16 cellular contexts compared by ENCODE assay signal in the genomic region with DNA sequence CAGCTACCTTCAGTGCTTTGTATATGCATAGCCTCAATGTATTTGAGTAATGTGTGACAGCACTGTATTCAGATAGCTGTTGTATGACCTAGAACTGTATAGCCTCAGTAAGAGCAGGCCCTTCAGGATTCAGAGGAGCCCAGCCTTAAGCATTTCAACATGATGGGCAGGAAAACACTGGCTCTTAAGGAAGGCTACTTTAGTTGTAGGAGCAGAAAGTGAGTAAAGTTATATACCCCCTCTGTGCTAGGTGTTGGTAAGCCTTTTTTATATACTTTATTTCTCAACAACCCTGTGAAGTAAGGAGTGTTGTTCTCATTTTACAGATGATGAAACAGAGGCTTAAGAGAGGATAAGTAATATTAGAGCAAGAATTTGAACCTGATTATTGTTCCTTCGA. TPM values are rescaled to one million over a fixed set of nuclear protein-coding genes. Genes with fewer than 3 reads are reported as not detected.
DNase-seq lines count a peak whose midpoint lies in the region; ATAC-seq and TF ChIP-seq lines count a peak whose summit lies in the region.
"Had no signal": no experiment of that assay in that cellular context is flagged by ENCODE, and none has a peak within 500 bp of the region (broad histone marks: within the 10 kb centered on the region; RNA-seq: fewer than 3 reads in every experiment).

No MANE protein-coding gene starts in this region.

- H3K4me1 ChIP-seq in IMR-90 (ENCODE audit: control insufficient read depth, insufficient read depth, low read length) (peaks cover 9% of the 10 kb centered on the region), lower lobe of right lung (peaks cover 21% of the 10 kb centered on the region), tibial artery (peaks cover 0 to 19% (median 4%) of the 10 kb centered on the region in 4 donors)

- no peak for TF ChIP-seq CTCF in IMR-90 (conservative IDR thresholded peaks at IDR 0.05; ENCODE audit: low read depth, low read length)
- no peak for TF ChIP-seq CTCF in lower lobe of right lung (IDR thresholded peaks at IDR 0.05)
- TF ChIP-seq CTCF in tibial artery (IDR thresholded peaks at IDR 0.05) = no peak

- TF ChIP-seq RAD21 in IMR-90 (IDR thresholded peaks at IDR 0.05; ENCODE audit: low read length) = no peak

- H4K20me1 ChIP-seq in IMR-90 (ENCODE audit: insufficient read depth, low read length) = no peaks in the 10 kb centered on the region

- H3K56ac ChIP-seq in IMR-90 (ENCODE audit: extremely low read depth, insufficient read depth, low read length) = no peak overlapping the region

- no peak overlapping the region for H4K91ac ChIP-seq in IMR-90 (ENCODE audit: insufficient read depth, low read depth, low read length)

- H2BK20ac ChIP-seq in IMR-90 (ENCODE audit: low read depth, low read length) = no peak overlapping the region

- peaks cover 9% of the 10 kb centered on the region; the same call in 1 of the 2 replicates for H3K9me1 ChIP-seq in IMR-90 (ENCODE audit: insufficient read depth, low read length)

- no peak for ATAC-seq in IMR-90 (ENCODE audit: low read depth)
- ATAC-seq in lower lobe of right lung = peak; percentile 41 to 59
- ATAC-seq in HG02884 (IDR thresholded peaks at IDR 0.05; ENCODE audit: unreplicated experiment) = no peak
- ATAC-seq: HepG2, Panc1 had no signal

- no peak overlapping the region for H3K23ac ChIP-seq in IMR-90 (ENCODE audit: low read depth, low read length)

- no CpG with 5 or more reads among the region's 1 CpG for WGBS in IMR-90 (ENCODE audit: extremely low coverage in 2 of 2, insufficient read length in 1 of 2), 2 experiments

- 0 out of 2 replicates have a peak overlapping the region, but pooled peaks have one; percentile 14 for H2BK120ac ChIP-seq in IMR-90 (ENCODE audit: low read depth, low read length)

- H3K9me3 ChIP-seq in IMR-90 (ENCODE audit: control insufficient read depth, insufficient read depth, low read length) (no peaks in the 10 kb centered on the region), lower lobe of right lung (no peaks in the 10 kb centered on the region), tibial artery (no peaks in the 10 kb centered on the region)
- H3K9me3 ChIP-seq: MG63 had no signal

- H2AK5ac ChIP-seq in IMR-90 (ENCODE audit: low read depth, low read length) = no peak overlapping the region

- DNase-seq in IMR-90 (no peak), dedifferentiated amniotic fluid mesenchymal stem cell (ENCODE audit: extremely low spot score) (peak; percentile 35), lower lobe of right lung (no peak), tibial artery (no peak), islet precursor cell (no peak), hepatic stellate cell (ENCODE audit: low spot score) (no peak)
- DNase-seq: AML-193, MG63, NCI-H1105, NCI-H1694, NCI-H510A treated with DMSO at 0.1 percent for 48 hours, Right ventricle myocardium superior had no signal

- no peak overlapping the region for H3K18ac ChIP-seq in IMR-90 (ENCODE audit: low read depth, low read length)

- no peak overlapping the region for H2BK5ac ChIP-seq in IMR-90 (ENCODE audit: low read depth, low read length, poor library complexity, severe bottlenecking)

- no peak overlapping the region for H2AK9ac ChIP-seq in IMR-90 (replicated peaks; ENCODE audit: low read depth, low read length, poor library complexity)

- no peak overlapping the region for H2BK15ac ChIP-seq in IMR-90 (ENCODE audit: low read depth, low read length)

- H3K79me1 ChIP-seq in IMR-90 (ENCODE audit: low read depth in 1 of 2, low read length in 2 of 2) = peaks cover 7 to 8% of the 10 kb centered on the region in 2 experiments; a peak in 3 of 4 replicates

- H3K27ac ChIP-seq in IMR-90 (ENCODE audit: insufficient read depth, low read length) = no peak overlapping the region
- H3K27ac ChIP-seq in lower lobe of right lung = no peak overlapping the region
- peak overlapping the region; percentile 39 to 82 for H3K27ac ChIP-seq in tibial artery

- no peak overlapping the region for H3K4ac ChIP-seq in IMR-90 (ENCODE audit: low read depth, low read length)

- no TSS peak for BruUV-seq in IMR-90 (replicated peaks; lab: Mats Ljungman, UMichigan)

- H3K27me3 ChIP-seq in IMR-90 (ENCODE audit: control insufficient read depth, insufficient read depth, low read length) (no peaks in the 10 kb centered on the region), lower lobe of right lung (ENCODE audit: low read depth) (no peaks in the 10 kb centered on the region), tibial artery (no peaks in the 10 kb centered on the region)
- H3K27me3 ChIP-seq: MG63 had no signal

- no peak overlapping the region for H4K5ac ChIP-seq in IMR-90 (ENCODE audit: low read depth, low read length)

- H3K14ac ChIP-seq in IMR-90 (replicated peaks; ENCODE audit: low read depth, low read length) = no peak overlapping the region

- H4K8ac ChIP-seq in IMR-90 (ENCODE audit: low read depth in 2 of 2, low read length in 2 of 2) = no peak overlapping the region; a peak in 1 of 4 replicates

- POLR2A ChIA-PET in IMR-90 (lab: Charles Lee; ENCODE audit: unreplicated experiment) = no interaction called here

- H3K4me3 ChIP-seq in IMR-90 (ENCODE audit: insufficient read depth, low read depth, low read length) = no peak overlapping the region
- no peak overlapping the region for H3K4me3 ChIP-seq in lower lobe of right lung
- no peak overlapping the region for H3K4me3 ChIP-seq in tibial artery
- H3K4me3 ChIP-seq: MG63 had no signal

- no peak overlapping the region for H3K4me2 ChIP-seq in IMR-90 (ENCODE audit: low read depth, low read length)

- dilution Hi-C loops in IMR-90 (cut with HindIII; ENCODE audit: low sequenced_read_pairs, unreplicated experiment) = no loop called here

- CTCF ChIA-PET in IMR-90 (lab: Yijun Ruan, JAX) = no interaction called here

- intact Hi-C loops in IMR-90 (cut with micrococcal nuclease) = no loop called here
- intact Hi-C loops in lower lobe of right lung (cut with DNase I) = no loop called here
- intact Hi-C loops in tibial artery (cut with DNase I; ENCODE audit: low total_unique reads) = no loop called here

- no peak overlapping the region for H3K9ac ChIP-seq in IMR-90 (ENCODE audit: low read depth, low read length)

- no peak overlapping the region for H2AFZ ChIP-seq in IMR-90 (replicated peaks; ENCODE audit: low read length, poor library complexity)

- in situ Hi-C loops in IMR-90 (cut with MboI; ENCODE audit: low sequenced_read_pairs) = no loop called here

- H3K36me3 ChIP-seq in IMR-90 (ENCODE audit: control insufficient read depth, insufficient read depth, low read length) (peaks cover 14% of the 10 kb centered on the region), lower lobe of right lung (peaks cover 27% of the 10 kb centered on the region), tibial artery (peaks cover 7 to 15% (median 10%) of the 10 kb centered on the region in 3 donors)

- no peak for TF ChIP-seq POLR2A in IMR-90 (IDR thresholded peaks at IDR 0.05; ENCODE audit: low read depth, low read length)

TF ChIP-seq in IMR-90, 13 proteins besides CTCF, POLR2A, EP300 and RAD21:
- TF ChIP-seq CHD1 (IDR thresholded peaks at IDR 0.05; ENCODE audit: low read depth, low read length) (no peak), MAFK (IDR thresholded peaks at IDR 0.05; ENCODE audit: low read depth, low read length) (no peak), CEBPB (IDR thresholded peaks at IDR 0.05; ENCODE audit: low read depth, low read length) (no peak), NFE2L2 (IDR thresholded peaks at IDR 0.05; ENCODE audit: low read depth, low read length) (no peak)

RNA-seq across cellular contexts. Expression of a gene that starts 1.5 kb away (rescaled TPM):
- total RNA-seq in IMR-90 (2012; rRNA removed) (0.28 and 0.90 TPM in 2 replicates), lower lobe of right lung (2.2 TPM)
- not detected in 2 replicates for polyA plus RNA-seq in IMR-90 (2012; rRNA removed)
- polyA plus RNA-seq in IMR-90 (2012; cell fraction: cytosol; rRNA removed) = 0.11 TPM in 1 of 2 replicates, not detected in the other
- 0.22 and 0.58 TPM in 2 replicates for polyA plus RNA-seq in IMR-90 (2012; cell fraction: nucleus; rRNA removed; ENCODE audit: low replicate concordance)
- total RNA-seq: Right ventricle myocardium superior had no signal
- polyA plus RNA-seq: CD14-positive monocyte had no signal

Comparison
In these comparisons a context has a peak if more than half of its experiments do, and no peak if none do; other contexts are left out.
1. ATAC-seq: peak in lower lobe of right lung (2 of 2); none in IMR-90 (single experiment) and HG02884 (single experiment).
2. H3K27ac ChIP-seq: peak in tibial artery (2 of 2); none in IMR-90 (single experiment) and lower lobe of right lung (single experiment).